Comparison of ENCODE assay signal across 36 cellular contexts in the genomic region with DNA sequence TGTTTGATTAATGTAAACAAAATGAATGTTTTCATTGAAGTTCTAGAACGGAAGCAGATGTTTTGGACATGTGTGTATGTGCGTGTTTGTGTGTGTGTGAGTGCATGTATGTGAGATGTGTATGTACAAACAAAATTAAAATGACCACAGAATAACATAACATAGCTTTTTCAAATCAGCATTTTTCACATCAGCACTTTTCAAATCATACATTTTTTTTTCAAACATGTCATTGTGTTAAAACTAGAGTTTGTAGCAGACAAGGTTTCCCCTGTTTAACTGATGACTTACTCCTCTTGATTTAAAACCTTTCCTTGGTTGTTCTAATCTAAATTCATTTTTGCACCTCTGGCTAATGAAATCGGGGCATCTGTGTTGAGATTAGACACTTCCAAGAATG.
"Had no signal": no experiment of that assay in that cellular context is flagged by ENCODE, and none has a peak within 500 bp of the region (broad histone marks: within the 10 kb centered on the region; RNA-seq: fewer than 3 reads in every experiment).

No MANE protein-coding gene starts in this region.

- DNase-seq: Kasumi-1, MG63, MM.1S, MV-4-11, NCI-H1048, NCI-H1092, NCI-H1092 treated with DMSO at 0.1 percent for 48 hours, NCI-H1105, NCI-H1105 treated with DMSO at 0.1 percent for 48 hours, NCI-H1417, NCI-H1417 treated with DMSO at 0.1 percent for 48 hours, NCI-H1436, NCI-H1436 treated with DMSO at 0.1 percent for 48 hours, NCI-H146, NCI-H1694, NCI-H1694 treated with DMSO at 0.1 percent for 48 hours, NCI-H187, NCI-H187 treated with DMSO at 0.1 percent for 48 hours, NCI-H1930, NCI-H2029, NCI-H2029 treated with DMSO at 0.1 percent for 48 hours, NCI-H2081, NCI-H2081 treated with DMSO at 0.1 percent for 48 hours, NCI-H2107, NCI-H2171, NCI-H2171 treated with DMSO at 0.1 percent for 48 hours, NCI-H2227 treated with DMSO at 0.1 percent for 48 hours, NCI-H226, NCI-H345, NCI-H446, NCI-H446 treated with DMSO at 0.1 percent for 48 hours, NCI-H510A, NCI-H510A treated with DMSO at 0.1 percent for 48 hours, NCI-H524, NCI-H524 treated with DMSO at 0.1 percent for 48 hours, NCI-H526 had no signal

- H3K27me3 ChIP-seq: MG63 had no signal

- H3K4me3 ChIP-seq: MG63 had no signal

- H3K9me3 ChIP-seq: MG63 had no signal

- H3K36me3 ChIP-seq: MG63 had no signal
